In genomic region chr9:92608221-92609141, GRCh38 we compare ENCODE assay signal across 14 cellular contexts.
A peak's percentile ranks its signal among the peaks of the same experiment; 100 is the strongest.
DNase-seq lines count a peak whose midpoint lies in the region; TF ChIP-seq lines count a peak whose summit lies in the region.
"Had no signal": no experiment of that assay in that cellular context is flagged by ENCODE, and none has a peak within 500 bp of the region (broad histone marks: within the 10 kb centered on the region; RNA-seq: fewer than 3 reads in every experiment).

No MANE protein-coding gene starts in this region.

- no peak overlapping the region for H2BK12ac ChIP-seq in neuronal stem cell (ENCODE audit: low read length)

- H3K9ac ChIP-seq in neuronal stem cell (ENCODE audit: low read depth, low read length, poor library complexity) (no peak overlapping the region), mammary epithelial cell (ENCODE audit: insufficient read depth, low read length) (no peak overlapping the region)
- H3K9ac ChIP-seq: BLaER1 had no signal

- TF ChIP-seq CTCF in RWPE1 (conservative IDR thresholded peaks at IDR 0.05; ENCODE audit: low read depth) (no peak), fibroblast of the aortic adventitia (IDR thresholded peaks at IDR 0.05; ENCODE audit: insufficient read depth, low read length) (no peak), mammary epithelial cell (conservative IDR thresholded peaks at IDR 0.05 in 1 of 2, IDR thresholded peaks at IDR 0.05 in 1 of 2; ENCODE audit: extremely low read depth in 1 of 2, insufficient read depth in 1 of 2, low read depth in 1 of 2, low read length in 2 of 2) (no peak), MCF 10A (IDR thresholded peaks at IDR 0.05; ENCODE audit: unreplicated experiment) (no peak)

- peaks cover 8% of the 10 kb centered on the region for H3K4me1 Mint-ChIP-seq in MCF 10A (ENCODE audit: insufficient read depth, unreplicated experiment)
- H3K4me1 Mint-ChIP-seq: activated naive CD8-positive, alpha-beta T cell treated with anti-CD3 and anti-CD28 coated beads, Interleukin-2, amount 10 ng/mL, durations not matched to agents 7 days and 5 days had no signal

- H3K27me3 ChIP-seq in neuronal stem cell (ENCODE audit: control insufficient read depth in 3 of 3, insufficient read depth in 3 of 3, low read depth in 1 of 3, low read length in 3 of 3) (no peaks in the 10 kb centered on the region), mammary epithelial cell (ENCODE audit: insufficient read depth, low read length) (no peaks in the 10 kb centered on the region)
- H3K27me3 ChIP-seq: BLaER1 had no signal

- H3K36me3 Mint-ChIP-seq in MCF 10A (ENCODE audit: insufficient read depth, unreplicated experiment), result peaks cover 17% of the 10 kb centered on the region

- H3K9me3 Mint-ChIP-seq in MCF 10A (ENCODE audit: unreplicated experiment), result no peaks in the 10 kb centered on the region
- H3K9me3 Mint-ChIP-seq: activated naive CD8-positive, alpha-beta T cell treated with anti-CD3 and anti-CD28 coated beads, Interleukin-2, amount 10 ng/mL, durations not matched to agents 7 days and 5 days had no signal

- BruUV-seq in mammary epithelial cell (replicated peaks; lab: Mats Ljungman, UMichigan), result no TSS peak
- BruUV-seq in MCF 10A (replicated peaks; lab: Mats Ljungman, UMichigan), result no TSS peak

- no peak overlapping the region for H4K91ac ChIP-seq in neuronal stem cell (ENCODE audit: low read depth, low read length, poor library complexity)

- peak overlapping the region; percentile 66 for H2BK5ac ChIP-seq in neuronal stem cell (ENCODE audit: low read length)

- H3K23ac ChIP-seq in neuronal stem cell (ENCODE audit: low read depth, low read length, poor library complexity), result no peak overlapping the region

- intact Hi-C loops in mammary epithelial cell (cut with micrococcal nuclease), result no loop called here
- intact Hi-C loops in MCF 10A (cut with micrococcal nuclease), result loop anchor here (5.0 kb wide), 1 partner anchor 101 kb away; no protein-coding TSS in a partner anchor

- H3K9me3 ChIP-seq in neuronal stem cell (replicated peaks in 1 of 2; ENCODE audit: control insufficient read depth in 2 of 2, insufficient read depth in 1 of 2, low read depth in 1 of 2, low read length in 2 of 2) (peaks cover 0 to 11% of the 10 kb centered on the region in 2 donors), mammary epithelial cell (replicated peaks; ENCODE audit: insufficient read depth, low read length) (no peaks in the 10 kb centered on the region)

- no peaks in the 10 kb centered on the region for H3K79me1 ChIP-seq in neuronal stem cell (ENCODE audit: low read depth, low read length)

- peak; percentile 39 for DNase-seq in Ammon's horn (ENCODE audit: low spot score)
- no peak for DNase-seq in RWPE1 (ENCODE audit: low spot score)
- DNase-seq in fibroblast of the aortic adventitia (ENCODE audit: low read depth), result peak; percentile 41
- no peak for DNase-seq in neuronal stem cell (ENCODE audit: low spot score)
- no peak for DNase-seq in stimulated activated CD4-positive, alpha-beta T cell treated with anti-CD3 and anti-CD28 coated beads, Interleukin-4, amount 100 ng/mL, for 24 hours
- no peak for DNase-seq in mammary epithelial cell
- no peak for DNase-seq in SKM-1 treated with dmso at 0.1 percent for 144 hours (lab: John Stamatoyannopoulos, UW; ENCODE audit: unreplicated experiment)
- no peak for DNase-seq in MCF 10A (ENCODE audit: unreplicated experiment)
- DNase-seq: activated naive CD8-positive, alpha-beta T cell treated with anti-CD3 and anti-CD28 coated beads, Interleukin-2, amount 10 ng/mL, durations not matched to agents 7 days and 5 days; NCI-H1930; SIG-M5; stimulated activated naive CD4-positive, alpha-beta T cell had no signal

- H2AK5ac ChIP-seq in neuronal stem cell (ENCODE audit: low read depth, low read length), result peak overlapping the region; percentile 35

- in situ Hi-C loops in mammary epithelial cell (cut with MboI; ENCODE audit: low sequenced_read_pairs in 2 of 2), result no loop called here

- no peak overlapping the region for H3K14ac ChIP-seq in neuronal stem cell (ENCODE audit: low read length)

- H3K4me3 Mint-ChIP-seq in MCF 10A (ENCODE audit: unreplicated experiment), result no peak overlapping the region
- H3K4me3 Mint-ChIP-seq: activated naive CD8-positive, alpha-beta T cell treated with anti-CD3 and anti-CD28 coated beads, Interleukin-2, amount 10 ng/mL, durations not matched to agents 7 days and 5 days had no signal

- H3K27ac Mint-ChIP-seq in MCF 10A (ENCODE audit: low read depth, unreplicated experiment), result no peak overlapping the region
- H3K27ac Mint-ChIP-seq: activated naive CD8-positive, alpha-beta T cell treated with anti-CD3 and anti-CD28 coated beads, Interleukin-2, amount 10 ng/mL, durations not matched to agents 7 days and 5 days had no signal

- dilution Hi-C loops in mammary epithelial cell (cut with HindIII; ENCODE audit: low sequenced_read_pairs), result no loop called here

- H2AFZ ChIP-seq in neuronal stem cell (ENCODE audit: low read length) (peak overlapping the region; percentile 89), mammary epithelial cell (ENCODE audit: low read depth, low read length) (no peak overlapping the region)

- H4K8ac ChIP-seq in neuronal stem cell (ENCODE audit: low read depth, low read length), result no peak overlapping the region

- no peaks in the 10 kb centered on the region for H3K27me3 Mint-ChIP-seq in MCF 10A (ENCODE audit: insufficient read depth, unreplicated experiment)
- H3K27me3 Mint-ChIP-seq: activated naive CD8-positive, alpha-beta T cell treated with anti-CD3 and anti-CD28 coated beads, Interleukin-2, amount 10 ng/mL, durations not matched to agents 7 days and 5 days had no signal

- H3K79me2 ChIP-seq in mammary epithelial cell (ENCODE audit: insufficient read depth, low read length), result no peaks in the 10 kb centered on the region

- no peak overlapping the region for H3K4me3 ChIP-seq in fibroblast of the aortic adventitia (ENCODE audit: low read depth, low read length)
- no peak overlapping the region for H3K4me3 ChIP-seq in neuronal stem cell (ENCODE audit: low read length in 2 of 2)
- no peak overlapping the region for H3K4me3 ChIP-seq in mammary epithelial cell (replicated peaks in 1 of 3; ENCODE audit: insufficient read depth in 1 of 3, low read depth in 2 of 3, low read length in 3 of 3)
- H3K4me3 ChIP-seq: BLaER1 had no signal

- no peaks in the 10 kb centered on the region for H4K20me1 ChIP-seq in mammary epithelial cell (ENCODE audit: insufficient read depth, low read length)
- H4K20me1 ChIP-seq: BLaER1 had no signal

- no CpG with 5 or more reads among the region's 18 CpGs for WGBS in neuronal stem cell (ENCODE audit: extremely low coverage in 2 of 2, insufficient read length in 2 of 2, insufficient replicate concordance in 1 of 2), 2 donors
- WGBS in mammary epithelial cell (ENCODE audit: low coverage, missing lambda C conversion rate), result 84% methylated on average over 18 of the region's 18 CpGs

- H3K27ac ChIP-seq in RWPE1 (peak overlapping the region; percentile 65), neuronal stem cell (replicated peaks; ENCODE audit: low read length) (peak overlapping the region; percentile 87), mammary epithelial cell (ENCODE audit: insufficient read depth, low read depth, low read length) (no peak overlapping the region)
- H3K27ac ChIP-seq: BLaER1, epithelial cell of prostate had no signal

- H2BK15ac ChIP-seq in neuronal stem cell (ENCODE audit: low read length), result peak overlapping the region; percentile 15

- POLR2A ChIA-PET in RWPE1 (lab: Yijun Ruan, JAX; ENCODE audit: low non-redundant PET) (no interaction called here), MCF 10A (lab: Yijun Ruan, JAX) (interaction anchor here (0.6 to 2.3 kb wide), 5 partner anchors 9 to 250 kb away, joined by 3 to 9 read pairs (median 3); no protein-coding TSS in a partner anchor)

- peaks cover 12 to 14% of the 10 kb centered on the region in 2 donors for H3K4me1 ChIP-seq in neuronal stem cell (ENCODE audit: control insufficient read depth in 2 of 2, insufficient read depth in 1 of 2, low read depth in 1 of 2, low read length in 2 of 2)
- no peaks in the 10 kb centered on the region for H3K4me1 ChIP-seq in mammary epithelial cell (ENCODE audit: insufficient read depth, low read length)
- H3K4me1 ChIP-seq: BLaER1 had no signal

- H3K4ac ChIP-seq in neuronal stem cell (ENCODE audit: low read length), result no peak overlapping the region

- H3K4me2 ChIP-seq in neuronal stem cell (ENCODE audit: insufficient read depth, low read length, poor library complexity, severe bottlenecking) (no peak overlapping the region), mammary epithelial cell (ENCODE audit: insufficient read depth, low read depth, low read length) (no peak overlapping the region)
- H3K4me2 ChIP-seq: BLaER1 had no signal

- H3K36me3 ChIP-seq in neuronal stem cell (replicated peaks in 1 of 2; ENCODE audit: control insufficient read depth in 2 of 2, insufficient read depth in 2 of 2, low read length in 2 of 2) (peaks cover 4 to 31% of the 10 kb centered on the region in 2 donors), mammary epithelial cell (ENCODE audit: insufficient read depth, low read length) (peaks cover 8% of the 10 kb centered on the region)

- CTCF ChIA-PET in RWPE1 (lab: Yijun Ruan, JAX) (interaction anchor here (0.6 kb wide), 1 partner anchor 23 kb away, joined by 3 read pairs; no protein-coding TSS in a partner anchor), mammary epithelial cell (lab: Charles Lee; ENCODE audit: low non-redundant PET) (no interaction called here), MCF 10A (lab: Yijun Ruan, JAX) (interaction anchor here (0.6 to 1.1 kb wide), 3 partner anchors 106 to 282 kb away, joined by 3 to 5 read pairs (median 3); no protein-coding TSS in a partner anchor)

- H2BK120ac ChIP-seq in neuronal stem cell (ENCODE audit: low read depth, low read length), result no peak overlapping the region

- peak overlapping the region; percentile 84 for H3K18ac ChIP-seq in neuronal stem cell (ENCODE audit: low read length)

Comparison
In these comparisons a context has a peak if more than half of its experiments do, and no peak if none do; other contexts are left out.
1. DNase-seq: peak in Ammon's horn (single experiment) and fibroblast of the aortic adventitia (single experiment); none in RWPE1 (single experiment), neuronal stem cell (single experiment), stimulated activated CD4-positive, alpha-beta T cell treated with anti-CD3 and anti-CD28 coated beads, Interleukin-4, amount 100 ng/mL, for 24 hours (single experiment), mammary epithelial cell (single experiment), SKM-1 treated with dmso at 0.1 percent for 144 hours (single experiment) and MCF 10A (single experiment).